ENCODE assay signal across 21 cellular contexts in genomic region chr1:244099258-244099930, GRCh38.
"Had no signal": no experiment of that assay in that cellular context is flagged by ENCODE, and none has a peak within 500 bp of the region (broad histone marks: within the 10 kb centered on the region; RNA-seq: fewer than 3 reads in every experiment).

No MANE protein-coding gene starts in this region.

- H3K36me3 ChIP-seq: brain microvascular endothelial cell, WERI-Rb-1 had no signal

- DNase-seq: activated CD4-positive, alpha-beta T cell treated with anti-CD3 and anti-CD28 coated beads for 36 hours; activated CD8-positive, alpha-beta memory T cell treated with anti-CD3 and anti-CD28 coated beads, Interleukin-2, amount 50 U/mL, for 48 hours; activated CD8-positive, alpha-beta T cell treated with anti-CD3 and anti-CD28 coated beads for 36 hours; activated effector memory CD4-positive, alpha-beta T cell treated with Interleukin-2 at 50 U/mL for 16 hours; activated naive CD4-positive, alpha-beta T cell; activated T-cell treated with anti-CD3 and anti-CD28 coated beads, Interleukin-2, amount 50 U/mL, for 1 hour; amygdala; brain microvascular endothelial cell; IMR-90; KG1; NCI-H1092; NCI-H1417; NCI-H2029; NCI-H2107; NCI-H2171 treated with DMSO at 0.1 percent for 48 hours; NCI-H226; NCI-H526; NCI-H774; T-cell; WERI-Rb-1 had no signal

- H3K27me3 ChIP-seq: brain microvascular endothelial cell had no signal

- H3K4me3 ChIP-seq: SK-N-MC had no signal

- H3K27ac ChIP-seq: brain microvascular endothelial cell, SK-N-MC, WERI-Rb-1 had no signal
